ENCODE assay signal across 1 cellular context in the genomic region with DNA sequence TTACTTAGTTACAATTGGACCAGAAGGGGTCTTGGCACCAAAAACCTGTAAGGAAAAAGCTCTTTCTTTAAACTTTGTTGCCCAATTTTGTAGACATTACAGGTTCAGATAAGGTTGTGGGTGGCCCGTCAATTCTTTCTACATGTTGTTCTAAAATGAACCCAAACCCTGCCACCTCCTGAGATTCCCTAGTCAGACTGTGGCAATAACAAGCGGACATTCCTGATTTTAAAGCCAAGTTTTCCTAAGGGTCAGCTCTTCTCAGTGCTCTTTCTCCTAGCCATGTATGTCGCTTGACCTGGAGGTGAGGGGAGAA.
TF ChIP-seq lines count a peak whose summit lies in the region.

No MANE protein-coding gene starts in this region.

TF ChIP-seq in A549, 52 proteins besides CTCF, POLR2A, EP300 and RAD21 (continued from another document):
- TF ChIP-seq, protein P1, sequence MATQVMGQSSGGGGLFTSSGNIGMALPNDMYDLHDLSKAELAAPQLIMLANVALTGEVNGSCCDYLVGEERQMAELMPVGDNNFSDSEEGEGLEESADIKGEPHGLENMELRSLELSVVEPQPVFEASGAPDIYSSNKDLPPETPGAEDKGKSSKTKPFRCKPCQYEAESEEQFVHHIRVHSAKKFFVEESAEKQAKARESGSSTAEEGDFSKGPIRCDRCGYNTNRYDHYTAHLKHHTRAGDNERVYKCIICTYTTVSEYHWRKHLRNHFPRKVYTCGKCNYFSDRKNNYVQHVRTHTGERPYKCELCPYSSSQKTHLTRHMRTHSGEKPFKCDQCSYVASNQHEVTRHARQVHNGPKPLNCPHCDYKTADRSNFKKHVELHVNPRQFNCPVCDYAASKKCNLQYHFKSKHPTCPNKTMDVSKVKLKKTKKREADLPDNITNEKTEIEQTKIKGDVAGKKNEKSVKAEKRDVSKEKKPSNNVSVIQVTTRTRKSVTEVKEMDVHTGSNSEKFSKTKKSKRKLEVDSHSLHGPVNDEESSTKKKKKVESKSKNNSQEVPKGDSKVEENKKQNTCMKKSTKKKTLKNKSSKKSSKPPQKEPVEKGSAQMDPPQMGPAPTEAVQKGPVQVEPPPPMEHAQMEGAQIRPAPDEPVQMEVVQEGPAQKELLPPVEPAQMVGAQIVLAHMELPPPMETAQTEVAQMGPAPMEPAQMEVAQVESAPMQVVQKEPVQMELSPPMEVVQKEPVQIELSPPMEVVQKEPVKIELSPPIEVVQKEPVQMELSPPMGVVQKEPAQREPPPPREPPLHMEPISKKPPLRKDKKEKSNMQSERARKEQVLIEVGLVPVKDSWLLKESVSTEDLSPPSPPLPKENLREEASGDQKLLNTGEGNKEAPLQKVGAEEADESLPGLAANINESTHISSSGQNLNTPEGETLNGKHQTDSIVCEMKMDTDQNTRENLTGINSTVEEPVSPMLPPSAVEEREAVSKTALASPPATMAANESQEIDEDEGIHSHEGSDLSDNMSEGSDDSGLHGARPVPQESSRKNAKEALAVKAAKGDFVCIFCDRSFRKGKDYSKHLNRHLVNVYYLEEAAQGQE (IDR thresholded peaks at IDR 0.05): no peak
- TF ChIP-seq ESRRA (IDR thresholded peaks at IDR 0.05; ENCODE audit: borderline replicate concordance, low read length): no peak
- no peak for TF ChIP-seq RNF2 (IDR thresholded peaks at IDR 0.05; ENCODE audit: borderline replicate concordance, low read depth)
- no peak for TF ChIP-seq JUN (IDR thresholded peaks at IDR 0.05)
- TF ChIP-seq HOXB5 (CRISPR knock-in tag; IDR thresholded peaks at IDR 0.05): no peak
- no peak for TF ChIP-seq EHMT2 (IDR thresholded peaks at IDR 0.05; ENCODE audit: low read depth)
- no peak for TF ChIP-seq MYC (IDR thresholded peaks at IDR 0.05; ENCODE audit: borderline replicate concordance, low read length)
- no peak for TF ChIP-seq BHLHE40 (IDR thresholded peaks at IDR 0.05; ENCODE audit: low read depth, low read length)
- no peak for TF ChIP-seq NR3C1 (IDR thresholded peaks at IDR 0.05)
- TF ChIP-seq CBX2 (IDR thresholded peaks at IDR 0.05; ENCODE audit: borderline replicate concordance, low read depth): no peak
- TF ChIP-seq RARB (CRISPR knock-in tag; IDR thresholded peaks at IDR 0.05): no peak
- no peak for TF ChIP-seq POLR2AphosphoS2 (conservative IDR thresholded peaks at IDR 0.05; ENCODE audit: low read length)
- no peak for TF ChIP-seq TP53 (CRISPR knock-in tag; IDR thresholded peaks at IDR 0.05)
- TF ChIP-seq ZFP36 (IDR thresholded peaks at IDR 0.05; ENCODE audit: borderline replicate concordance, partially characterized antibody): no peak
- TF ChIP-seq EHF (CRISPR knock-in tag; IDR thresholded peaks at IDR 0.05): no peak
